Comparison of ENCODE assay signal across 18 cellular contexts in the genomic region with DNA sequence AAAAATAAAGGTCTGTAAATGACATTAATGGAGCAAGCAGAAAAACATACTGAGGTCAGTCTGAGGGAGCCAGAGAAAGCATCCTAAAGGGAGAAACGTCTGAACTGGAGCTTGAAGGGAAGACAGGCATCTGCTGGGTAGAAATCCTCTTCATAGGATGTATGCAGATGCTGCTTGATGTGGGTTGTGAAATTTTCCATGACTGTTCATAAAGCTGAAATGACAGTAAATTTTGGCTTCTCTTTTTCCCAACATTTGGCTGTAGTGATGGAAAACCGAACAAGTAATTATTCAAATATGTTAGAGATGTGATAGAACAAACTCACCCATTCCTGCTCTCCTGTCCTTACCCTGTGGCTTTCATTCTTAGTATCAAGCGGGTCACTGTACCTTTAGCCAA.
DNase-seq lines count a peak whose midpoint lies in the region; ATAC-seq and TF ChIP-seq lines count a peak whose summit lies in the region.
"Had no signal": no experiment of that assay in that cellular context is flagged by ENCODE, and none has a peak within 500 bp of the region (broad histone marks: within the 10 kb centered on the region; RNA-seq: fewer than 3 reads in every experiment).

No MANE protein-coding gene starts in this region.

- CTCF ChIA-PET in WTC11 (lab: Charles Lee): no interaction called here
- CTCF ChIA-PET in activated CD4-positive, alpha-beta T cell treated with anti-CD3 and anti-CD28 coated beads, Interleukin-2, amount 10 ng/mL, durations not matched to agents 7 days and 5 days (lab: Charles Lee): no interaction called here

- no peak overlapping the region for H3K4me3 Mint-ChIP-seq in WTC11
- no peak overlapping the region for H3K4me3 Mint-ChIP-seq in activated CD4-positive, alpha-beta T cell treated with anti-CD3 and anti-CD28 coated beads, Interleukin-2, amount 10 ng/mL, durations not matched to agents 7 days and 5 days
- H3K4me3 Mint-ChIP-seq: B cell, CD14-positive monocyte, GM23338 had no signal

- POLR2A ChIA-PET in WTC11 (lab: Charles Lee): no interaction called here
- POLR2A ChIA-PET in activated CD4-positive, alpha-beta T cell treated with anti-CD3 and anti-CD28 coated beads, Interleukin-2, amount 10 ng/mL, durations not matched to agents 7 days and 5 days (lab: Charles Lee): no interaction called here

- H3K36me3 Mint-ChIP-seq in WTC11: no peaks in the 10 kb centered on the region
- no peaks in the 10 kb centered on the region for H3K36me3 Mint-ChIP-seq in activated CD4-positive, alpha-beta T cell treated with anti-CD3 and anti-CD28 coated beads, Interleukin-2, amount 10 ng/mL, durations not matched to agents 7 days and 5 days (ENCODE audit: low read depth)
- H3K36me3 Mint-ChIP-seq: CD14-positive monocyte had no signal

- DNase-seq in EH (ENCODE audit: low read depth) (peak; percentile 7), WTC11 (ENCODE audit: low spot score) (no peak), fibroblast of peridontal ligament (ENCODE audit: extremely low read depth) (peak; percentile 29), inferior parietal cortex (ENCODE audit: extremely low spot score) (no peak), superior temporal gyrus (ENCODE audit: extremely low spot score) (no peak), DMS79 treated with DMSO at 0.1 percent for 48 hours (lab: John Stamatoyannopoulos, UW) (no peak)
- DNase-seq in activated CD4-positive, alpha-beta T cell treated with anti-CD3 and anti-CD28 coated beads, Interleukin-2, amount 10 ng/mL, durations not matched to agents 7 days and 5 days: no peak
- DNase-seq: DMS53, KG1, NCI-H1092, NCI-H1436 treated with DMSO at 0.1 percent for 48 hours, NCI-H1930, SHP77 treated with DMSO at 0.1 percent for 48 hours had no signal

- 0 out of 2 replicates have a peak, but pooled peaks cover 3% of the 10 kb centered on the region for H3K9me3 Mint-ChIP-seq in WTC11
- H3K9me3 Mint-ChIP-seq in activated CD4-positive, alpha-beta T cell treated with anti-CD3 and anti-CD28 coated beads, Interleukin-2, amount 10 ng/mL, durations not matched to agents 7 days and 5 days: no peaks in the 10 kb centered on the region
- H3K9me3 Mint-ChIP-seq: CD14-positive monocyte, GM23338 had no signal

- H3K4me1 Mint-ChIP-seq in WTC11: peaks cover 52% of the 10 kb centered on the region
- H3K4me1 Mint-ChIP-seq in activated CD4-positive, alpha-beta T cell treated with anti-CD3 and anti-CD28 coated beads, Interleukin-2, amount 10 ng/mL, durations not matched to agents 7 days and 5 days: no peaks in the 10 kb centered on the region
- H3K4me1 Mint-ChIP-seq: B cell, CD14-positive monocyte had no signal

- H3K27ac Mint-ChIP-seq in WTC11: peak overlapping the region; percentile 6; the same call in 1 of the 2 replicates
- no peak overlapping the region for H3K27ac Mint-ChIP-seq in activated CD4-positive, alpha-beta T cell treated with anti-CD3 and anti-CD28 coated beads, Interleukin-2, amount 10 ng/mL, durations not matched to agents 7 days and 5 days
- H3K27ac Mint-ChIP-seq: B cell, CD14-positive monocyte had no signal

- no peak for TF ChIP-seq CTCF in WTC11 (IDR thresholded peaks at IDR 0.05)

- no peaks in the 10 kb centered on the region for H3K27me3 Mint-ChIP-seq in WTC11 (ENCODE audit: low read depth)
- no peaks in the 10 kb centered on the region for H3K27me3 Mint-ChIP-seq in activated CD4-positive, alpha-beta T cell treated with anti-CD3 and anti-CD28 coated beads, Interleukin-2, amount 10 ng/mL, durations not matched to agents 7 days and 5 days
- H3K27me3 Mint-ChIP-seq: B cell had no signal

- no peak for ATAC-seq in WTC11
- ATAC-seq: GM12878, GM23338, HCT116 had no signal

TF ChIP-seq in WTC11, 78 proteins besides CTCF, POLR2A, EP300 and RAD21:
- TF ChIP-seq, protein P1, sequence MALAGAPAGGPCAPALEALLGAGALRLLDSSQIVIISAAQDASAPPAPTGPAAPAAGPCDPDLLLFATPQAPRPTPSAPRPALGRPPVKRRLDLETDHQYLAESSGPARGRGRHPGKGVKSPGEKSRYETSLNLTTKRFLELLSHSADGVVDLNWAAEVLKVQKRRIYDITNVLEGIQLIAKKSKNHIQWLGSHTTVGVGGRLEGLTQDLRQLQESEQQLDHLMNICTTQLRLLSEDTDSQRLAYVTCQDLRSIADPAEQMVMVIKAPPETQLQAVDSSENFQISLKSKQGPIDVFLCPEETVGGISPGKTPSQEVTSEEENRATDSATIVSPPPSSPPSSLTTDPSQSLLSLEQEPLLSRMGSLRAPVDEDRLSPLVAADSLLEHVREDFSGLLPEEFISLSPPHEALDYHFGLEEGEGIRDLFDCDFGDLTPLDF (CRISPR knock-in tag; IDR thresholded peaks at IDR 0.05): no peak
- TF ChIP-seq, protein P2, sequence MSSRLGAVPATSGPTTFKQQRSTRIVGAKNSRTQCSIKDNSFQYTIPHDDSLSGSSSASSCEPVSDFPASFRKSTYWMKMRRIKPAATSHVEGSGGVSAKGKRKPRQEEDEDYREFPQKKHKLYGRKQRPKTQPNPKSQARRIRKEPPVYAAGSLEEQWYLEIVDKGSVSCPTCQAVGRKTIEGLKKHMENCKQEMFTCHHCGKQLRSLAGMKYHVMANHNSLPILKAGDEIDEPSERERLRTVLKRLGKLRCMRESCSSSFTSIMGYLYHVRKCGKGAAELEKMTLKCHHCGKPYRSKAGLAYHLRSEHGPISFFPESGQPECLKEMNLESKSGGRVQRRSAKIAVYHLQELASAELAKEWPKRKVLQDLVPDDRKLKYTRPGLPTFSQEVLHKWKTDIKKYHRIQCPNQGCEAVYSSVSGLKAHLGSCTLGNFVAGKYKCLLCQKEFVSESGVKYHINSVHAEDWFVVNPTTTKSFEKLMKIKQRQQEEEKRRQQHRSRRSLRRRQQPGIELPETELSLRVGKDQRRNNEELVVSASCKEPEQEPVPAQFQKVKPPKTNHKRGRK (CRISPR knock-in tag; IDR thresholded peaks at IDR 0.05; ENCODE audit: borderline replicate concordance): no peak

Comparison
In these comparisons a context has a peak if more than half of its experiments do, and no peak if none do; other contexts are left out.
1. DNase-seq: peak in EH (single experiment) and fibroblast of peridontal ligament (single experiment); none in WTC11 (single experiment), inferior parietal cortex (single experiment), superior temporal gyrus (single experiment), activated CD4-positive, alpha-beta T cell treated with anti-CD3 and anti-CD28 coated beads, Interleukin-2, amount 10 ng/mL, durations not matched to agents 7 days and 5 days (single experiment) and DMS79 treated with DMSO at 0.1 percent for 48 hours (single experiment).